In the genomic region with DNA sequence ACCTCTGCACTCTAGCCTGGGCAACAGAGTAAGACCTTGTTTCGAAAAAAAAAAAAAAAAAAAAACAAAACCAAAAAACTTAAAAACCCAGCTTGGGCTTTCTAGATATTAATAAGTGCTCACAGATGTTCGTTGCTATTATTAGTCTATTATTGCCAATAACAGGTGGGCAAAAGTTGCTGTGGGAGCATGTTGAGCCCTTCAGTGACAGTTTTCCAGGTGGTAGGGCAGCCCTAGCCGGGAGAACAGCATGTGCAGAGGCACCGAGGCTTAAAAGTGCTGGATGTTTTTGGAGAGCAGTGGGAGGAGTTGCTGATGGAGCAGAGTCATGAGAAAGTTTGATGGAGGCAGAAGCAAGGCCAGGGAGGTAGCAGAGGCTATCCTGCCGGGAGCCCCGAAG, we compare ENCODE assay signal across 21 cellular contexts. TPM values are rescaled to one million over a fixed set of nuclear protein-coding genes. Genes with fewer than 3 reads are reported as not detected.
A peak's percentile ranks its signal among the peaks of the same experiment; 100 is the strongest.
DNase-seq lines count a peak whose midpoint lies in the region; ATAC-seq and TF ChIP-seq lines count a peak whose summit lies in the region.
"Had no signal": no experiment of that assay in that cellular context is flagged by ENCODE, and none has a peak within 500 bp of the region (broad histone marks: within the 10 kb centered on the region; RNA-seq: fewer than 3 reads in every experiment).

No MANE protein-coding gene starts in this region.

- H3K4me3 Mint-ChIP-seq in activated CD4-positive, alpha-beta T cell treated with anti-CD3 and anti-CD28 coated beads, Interleukin-2, amount 10 ng/mL, durations not matched to agents 24 days and 14 days = peak overlapping the region; percentile 31
- H3K4me3 Mint-ChIP-seq in CD8-positive, alpha-beta T cell = no peak overlapping the region
- no peak overlapping the region for H3K4me3 Mint-ChIP-seq in endodermal cell

- POLR2A ChIA-PET in CD8-positive, alpha-beta T cell (lab: Charles Lee) = no interaction called here

- no peaks in the 10 kb centered on the region for H3K36me3 ChIP-seq in CD8-positive, alpha-beta T cell (ENCODE audit: insufficient read depth, low read length)
- H3K36me3 ChIP-seq in OCI-LY1 (ENCODE audit: insufficient read depth, low read length) = peaks cover 37% of the 10 kb centered on the region; the same call in 1 of the 2 replicates
- peaks cover 16% of the 10 kb centered on the region for H3K36me3 ChIP-seq in endodermal cell (ENCODE audit: control insufficient read depth, insufficient read depth, low read length)
- H3K36me3 ChIP-seq: gastrocnemius medialis, MG63, transverse colon had no signal

- peaks cover 54% of the 10 kb centered on the region for H3K4me1 Mint-ChIP-seq in activated CD4-positive, alpha-beta T cell treated with anti-CD3 and anti-CD28 coated beads, Interleukin-2, amount 10 ng/mL, durations not matched to agents 24 days and 14 days
- H3K4me1 Mint-ChIP-seq in CD8-positive, alpha-beta T cell (ENCODE audit: low read depth) = peaks cover 76% of the 10 kb centered on the region
- peaks cover 12% of the 10 kb centered on the region for H3K4me1 Mint-ChIP-seq in endodermal cell

- no peak overlapping the region for H3K4me3 ChIP-seq in CD8-positive, alpha-beta T cell (ENCODE audit: low read depth, low read length)
- no peak overlapping the region for H3K4me3 ChIP-seq in OCI-LY1 (ENCODE audit: low read depth, low read length, poor library complexity, severe bottlenecking)
- H3K4me3 ChIP-seq in endodermal cell (ENCODE audit: low read length) = no peak overlapping the region
- H3K4me3 ChIP-seq: gastrocnemius medialis, MG63, transverse colon had no signal

- H3K4me1 ChIP-seq in CD8-positive, alpha-beta T cell (ENCODE audit: insufficient read depth, low read length) = peaks cover 46% of the 10 kb centered on the region
- H3K4me1 ChIP-seq in OCI-LY1 (ENCODE audit: insufficient read depth, low read length, severe bottlenecking) (peaks cover 73% of the 10 kb centered on the region), endodermal cell (ENCODE audit: control insufficient read depth, insufficient read depth, low read length) (peaks cover 8% of the 10 kb centered on the region)

- H3K79me2 ChIP-seq in OCI-LY1 (ENCODE audit: insufficient read depth, low read length) = peaks cover 80% of the 10 kb centered on the region

- H3K4me2 ChIP-seq in OCI-LY1 (ENCODE audit: low read length) = no peak overlapping the region; the same call in 1 of the 2 replicates

- TF ChIP-seq CTCF in CD8-positive, alpha-beta T cell (IDR thresholded peaks at IDR 0.05) = no peak
- TF ChIP-seq CTCF in OCI-LY1 (IDR thresholded peaks at IDR 0.05; ENCODE audit: low read length) (no peak), endodermal cell (conservative IDR thresholded peaks at IDR 0.05) (no peak)

- no peak overlapping the region for H3K9ac ChIP-seq in OCI-LY1 (ENCODE audit: low read length)
- H3K9ac ChIP-seq in endodermal cell (ENCODE audit: extremely low read depth, low read length, poor library complexity, severe bottlenecking) = no peak overlapping the region

- CTCF ChIA-PET in CD8-positive, alpha-beta T cell (lab: Charles Lee) = interaction anchor here (0.7 to 6.1 kb wide), 4 partner anchors 13 to 84 kb away, joined by 3 to 63 read pairs (median 3); no protein-coding TSS in a partner anchor

- no peaks in the 10 kb centered on the region for H3K9me3 ChIP-seq in CD8-positive, alpha-beta T cell (ENCODE audit: low read length)
- no peaks in the 10 kb centered on the region for H3K9me3 ChIP-seq in OCI-LY1 (ENCODE audit: low read length)
- H3K9me3 ChIP-seq in endodermal cell (ENCODE audit: control insufficient read depth, low read length) = no peaks in the 10 kb centered on the region
- H3K9me3 ChIP-seq: gastrocnemius medialis, MG63, transverse colon had no signal

- 81 to 83% methylated on average over 3 to 6 of the region's 6 CpGs for WGBS in endodermal cell (ENCODE audit: insufficient coverage in 1 of 2, insufficient read length in 1 of 2), 2 experiments

- intact Hi-C loops in activated CD4-positive, alpha-beta T cell treated with anti-CD3 and anti-CD28 coated beads, Interleukin-2, amount 10 ng/mL, durations not matched to agents 24 days and 14 days (cut with micrococcal nuclease) = no loop called here
- intact Hi-C loops in CD8-positive, alpha-beta T cell (cut with DNase I, micrococcal nuclease) = loop anchor here (2.0 to 5.0 kb wide), 3 partner anchors 15 to 778 kb away; a partner anchor contains a TSS

- no peak overlapping the region for H3K27ac ChIP-seq in CD8-positive, alpha-beta T cell (ENCODE audit: low read depth, low read length)
- H3K27ac ChIP-seq in OCI-LY1 (ENCODE audit: low read depth, low read length, poor library complexity, severe bottlenecking) (peak overlapping the region; percentile 90), endodermal cell (ENCODE audit: low read depth, low read length) (no peak overlapping the region)

- no peaks in the 10 kb centered on the region for H3K27me3 ChIP-seq in CD8-positive, alpha-beta T cell (ENCODE audit: insufficient read depth, low read length)
- H3K27me3 ChIP-seq in OCI-LY1 (ENCODE audit: insufficient read depth, low read length) (no peaks in the 10 kb centered on the region), endodermal cell (ENCODE audit: control insufficient read depth, insufficient read depth, low read length, poor library complexity, severe bottlenecking) (no peaks in the 10 kb centered on the region)

- no peaks in the 10 kb centered on the region for H3K9me3 Mint-ChIP-seq in activated CD4-positive, alpha-beta T cell treated with anti-CD3 and anti-CD28 coated beads, Interleukin-2, amount 10 ng/mL, durations not matched to agents 24 days and 14 days
- H3K9me3 Mint-ChIP-seq in CD8-positive, alpha-beta T cell = no peaks in the 10 kb centered on the region
- H3K9me3 Mint-ChIP-seq in endodermal cell = no peaks in the 10 kb centered on the region

- H3K27me3 Mint-ChIP-seq in activated CD4-positive, alpha-beta T cell treated with anti-CD3 and anti-CD28 coated beads, Interleukin-2, amount 10 ng/mL, durations not matched to agents 24 days and 14 days = no peaks in the 10 kb centered on the region
- no peaks in the 10 kb centered on the region for H3K27me3 Mint-ChIP-seq in CD8-positive, alpha-beta T cell (ENCODE audit: low read depth)
- peaks cover 9% of the 10 kb centered on the region for H3K27me3 Mint-ChIP-seq in endodermal cell (ENCODE audit: insufficient read depth)

- ATAC-seq in CD8-positive, alpha-beta T cell = no peak
- ATAC-seq in HG02885 (IDR thresholded peaks at IDR 0.05; ENCODE audit: poor library complexity, unreplicated experiment) = no peak
- ATAC-seq: activated CD4-positive, CD25-positive, alpha-beta regulatory T cell treated with anti-CD3 and anti-CD28 coated beads, Interleukin-2, amount 50 U/mL, for 24 hours; gastrocnemius medialis; HCT116 had no signal

- H2AFZ ChIP-seq in OCI-LY1 (ENCODE audit: low read length) = no peak overlapping the region

- no peaks in the 10 kb centered on the region for H3F3A ChIP-seq in OCI-LY1 (ENCODE audit: insufficient read depth, low read length)

- peaks cover 59% of the 10 kb centered on the region for H3K36me3 Mint-ChIP-seq in activated CD4-positive, alpha-beta T cell treated with anti-CD3 and anti-CD28 coated beads, Interleukin-2, amount 10 ng/mL, durations not matched to agents 24 days and 14 days (ENCODE audit: low read depth)
- peaks cover 54% of the 10 kb centered on the region for H3K36me3 Mint-ChIP-seq in CD8-positive, alpha-beta T cell
- peaks cover 18% of the 10 kb centered on the region for H3K36me3 Mint-ChIP-seq in endodermal cell (ENCODE audit: low read depth)

- no peak for DNase-seq in activated CD4-positive, alpha-beta T cell treated with anti-CD3 and anti-CD28 coated beads, Interleukin-2, amount 10 ng/mL, durations not matched to agents 24 days and 14 days
- DNase-seq in activated CD4-positive, alpha-beta T cell treated with anti-CD3 and anti-CD28 coated beads for 4 hours = no peak
- DNase-seq in CD8-positive, alpha-beta T cell = no peak
- peak; percentile 34 for DNase-seq in endodermal cell
- DNase-seq in activated CD4-positive, CD25-positive, alpha-beta regulatory T cell (lab: John Stamatoyannopoulos, UW) = no peak
- no peak for DNase-seq in Kasumi-1 (lab: John Stamatoyannopoulos, UW)
- DNase-seq: dermis blood vessel endothelial cell; DMS153; erythroblast; gastrocnemius medialis; MG63; NCI-H2029; NCI-H510A treated with DMSO at 0.1 percent for 48 hours; OCI-M1; stimulated activated CD4-positive, alpha-beta T cell treated with anti-CD3 and anti-CD28 coated beads, Interleukin-12 subunit alpha, Interleukin-12 subunit beta, amount 100 ng/mL, for 4 hours; stimulated activated naive CD4-positive, alpha-beta T cell; transverse colon had no signal

- peak overlapping the region; percentile 75 for H3K27ac Mint-ChIP-seq in activated CD4-positive, alpha-beta T cell treated with anti-CD3 and anti-CD28 coated beads, Interleukin-2, amount 10 ng/mL, durations not matched to agents 24 days and 14 days
- peak overlapping the region; percentile 76 for H3K27ac Mint-ChIP-seq in CD8-positive, alpha-beta T cell
- H3K27ac Mint-ChIP-seq in endodermal cell = no peak overlapping the region

- H4K20me1 ChIP-seq in OCI-LY1 (ENCODE audit: insufficient read depth, low read length) = no peaks in the 10 kb centered on the region

- no peaks in the 10 kb centered on the region for H3K9me2 ChIP-seq in OCI-LY1 (ENCODE audit: low read depth, low read length)

RNA-seq across cellular contexts. Expression of a gene that starts 4.4 kb away (rescaled TPM):
- total RNA-seq in activated CD4-positive, alpha-beta T cell treated with anti-CD3 and anti-CD28 coated beads, Interleukin-2, amount 10 ng/mL, durations not matched to agents 24 days and 14 days = 133 TPM in 2 replicates
- total RNA-seq in CD8-positive, alpha-beta T cell = 100 to 1,000 TPM; 128 to 129 TPM
- total RNA-seq in endodermal cell = 10 to 100 TPM in 1 of 2 donors, 1 to 10 TPM in 1; 6.7 to 15.3 TPM
- 2.5 TPM for polyA plus RNA-seq in endodermal cell (2013, experiment 1 of 2)
- 2.3 TPM for polyA plus RNA-seq in endodermal cell (2013, experiment 2 of 2)
